ENCODE assay signal across 29 cellular contexts in the genomic region with DNA sequence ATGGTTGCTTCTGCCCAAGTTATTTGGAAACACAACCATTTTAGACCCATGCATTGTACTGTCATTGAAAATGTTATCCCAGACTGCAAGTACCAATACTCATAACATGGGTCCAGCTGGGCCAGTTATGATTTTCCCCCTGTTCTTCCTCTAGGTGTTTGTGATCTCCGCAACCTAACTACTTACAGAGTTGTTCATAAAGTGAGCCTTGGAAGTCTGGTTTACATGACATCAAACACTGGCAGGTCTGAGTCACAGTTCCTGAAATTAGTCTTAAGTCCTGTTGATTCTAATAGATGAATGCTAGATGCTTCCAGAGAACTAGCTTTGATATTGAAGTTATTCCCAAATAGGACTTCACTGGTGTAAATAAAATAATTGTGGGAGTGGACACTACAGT.
"Had no signal": no experiment of that assay in that cellular context is flagged by ENCODE, and none has a peak within 500 bp of the region (broad histone marks: within the 10 kb centered on the region; RNA-seq: fewer than 3 reads in every experiment).

No MANE protein-coding gene starts in this region.

- DNase-seq: natural killer cell; occipital lobe; ovary; posterior cingulate gyrus; psoas muscle; right cardiac atrium; right lobe of liver; sigmoid colon; small intestine; spleen; stimulated activated CD4-positive, alpha-beta T cell treated with anti-CD3 and anti-CD28 coated beads, Interleukin-12 subunit alpha, Interleukin-12 subunit beta, amount 100 ng/mL, for 4 hours; stimulated activated CD4-positive, alpha-beta T cell treated with anti-CD3 and anti-CD28 coated beads, Interleukin-1b, Interleukin-23, amount 100 ng/mL, for 48 hours; stimulated activated CD4-positive, alpha-beta T cell treated with anti-CD3 and anti-CD28 coated beads, Interleukin-4, amount 100 ng/mL, for 1 hour; stimulated activated CD4-positive, alpha-beta T cell treated with anti-CD3 and anti-CD28 coated beads, Interleukin-4, amount 100 ng/mL, for 4 hours; stimulated activated CD8-positive, alpha-beta memory T cell treated with anti-CD3 and anti-CD28 coated beads, Interleukin-4, amount 100 ng/mL, for 48 hours; stimulated activated naive CD4-positive, alpha-beta T cell; stimulated activated naive CD8-positive, alpha-beta T cell treated with anti-CD3 and anti-CD28 coated beads, Interleukin-15, amount 100 ng/mL, for 72 hours; stimulated activated naive CD8-positive, alpha-beta T cell treated with anti-CD3 and anti-CD28 coated beads, Interleukin-15, Interleukin-2, amounts not matched to agents 100 U/mL and 50 U/mL, for 24 hours; substantia nigra; testis; tibial artery; transverse colon; upper lobe of right lung; uterus had no signal

- H3K4me3 Mint-ChIP-seq: natural killer cell; nephron; neural progenitor cell; stimulated activated memory B cell treated with anti-CD40 and anti-IgM and Interleukin-4, amounts not matched to agents 10 μg/mL and 1 μg/mL and 100 μg/mL, for 72 hours; stimulated activated naive CD8-positive, alpha-beta T cell treated with anti-CD3 and anti-CD28 coated beads, Interleukin-15, amount 100 ng/mL, for 72 hours; type B pancreatic cell had no signal

- H3K27ac Mint-ChIP-seq: natural killer cell; nephron; neural progenitor cell; progenitor cell of endocrine pancreas; stimulated activated memory B cell treated with anti-CD40 and anti-IgM and Interleukin-4, amounts not matched to agents 10 μg/mL and 1 μg/mL and 100 μg/mL, for 72 hours; stimulated activated naive CD8-positive, alpha-beta T cell treated with anti-CD3 and anti-CD28 coated beads, Interleukin-15, amount 100 ng/mL, for 72 hours; type B pancreatic cell had no signal

- ATAC-seq: natural killer cell; right lobe of liver; stimulated activated memory B cell treated with anti-CD40 and anti-IgM and Interleukin-4, amounts not matched to agents 10 μg/mL and 1 μg/mL and 100 μg/mL, for 72 hours; stimulated activated naive CD8-positive, alpha-beta T cell treated with anti-CD3 and anti-CD28 coated beads, Interleukin-15, amount 100 ng/mL, for 72 hours; stimulated activated naive CD8-positive, alpha-beta T cell treated with anti-CD3 and anti-CD28 coated beads, Interleukin-15, Interleukin-2, amounts not matched to agents 100 U/mL and 50 U/mL, for 24 hours; upper lobe of right lung had no signal

- H3K9me3 Mint-ChIP-seq: nephron; neural progenitor cell; stimulated activated naive CD8-positive, alpha-beta T cell treated with anti-CD3 and anti-CD28 coated beads, Interleukin-15, amount 100 ng/mL, for 72 hours; type B pancreatic cell had no signal

- H3K36me3 Mint-ChIP-seq: natural killer cell; neural progenitor cell; stimulated activated memory B cell treated with anti-CD40 and anti-IgM and Interleukin-4, amounts not matched to agents 10 μg/mL and 1 μg/mL and 100 μg/mL, for 72 hours; type B pancreatic cell had no signal

- H3K4me1 Mint-ChIP-seq: natural killer cell; nephron; neural progenitor cell; stimulated activated memory B cell treated with anti-CD40 and anti-IgM and Interleukin-4, amounts not matched to agents 10 μg/mL and 1 μg/mL and 100 μg/mL, for 72 hours had no signal
